In the genomic region with DNA sequence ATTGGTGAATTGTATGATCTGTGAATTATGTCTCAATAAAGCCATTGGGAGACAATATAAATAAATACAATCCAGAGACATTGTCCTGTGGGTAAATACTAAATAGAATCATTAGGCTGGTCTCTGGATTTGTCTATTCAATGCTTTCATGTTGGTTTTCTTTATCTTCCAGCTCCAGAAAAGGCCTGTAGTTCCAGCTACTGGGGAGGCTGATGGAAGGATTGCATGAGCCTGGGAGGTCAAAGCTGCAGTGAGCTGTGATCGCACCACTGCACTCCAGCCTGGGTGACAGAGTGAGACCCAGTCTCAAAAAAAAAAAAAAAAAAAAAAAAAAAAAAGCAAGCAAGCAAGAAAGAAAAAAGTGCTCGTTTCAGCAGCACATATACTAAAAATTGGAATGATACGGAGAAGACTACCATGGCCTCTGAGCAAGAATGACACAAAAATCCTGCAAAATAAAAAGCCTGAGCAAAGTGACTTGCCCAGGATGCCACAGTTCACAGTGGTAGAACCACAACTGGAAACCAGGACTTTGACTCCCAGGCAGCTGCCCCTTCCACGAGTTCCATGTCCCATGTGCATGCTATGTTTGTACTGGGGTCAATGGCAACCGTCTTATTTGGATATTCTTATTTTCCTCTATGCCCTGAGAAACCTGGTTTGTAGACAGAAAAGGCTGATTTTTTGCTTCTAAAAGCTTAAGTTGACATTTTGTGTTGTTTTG, we compare ENCODE assay signal across 13 cellular contexts. TPM values are rescaled to one million over a fixed set of nuclear protein-coding genes. Genes with fewer than 3 reads are reported as not detected.
DNase-seq lines count a peak whose midpoint lies in the region; ATAC-seq and TF ChIP-seq lines count a peak whose summit lies in the region.
"Had no signal": no experiment of that assay in that cellular context is flagged by ENCODE, and none has a peak within 500 bp of the region (broad histone marks: within the 10 kb centered on the region; RNA-seq: fewer than 3 reads in every experiment).

No MANE protein-coding gene starts in this region.

- H3K4me1 ChIP-seq in upper lobe of right lung = no peaks in the 10 kb centered on the region
- H3K4me1 ChIP-seq in effector memory CD4-positive, alpha-beta T cell (ENCODE audit: control insufficient read depth, insufficient read depth, low read length, poor library complexity, severe bottlenecking) = no peaks in the 10 kb centered on the region

- ATAC-seq in HG03097 (IDR thresholded peaks at IDR 0.05; ENCODE audit: low FRiP score, unreplicated experiment) (peak; percentile 19), upper lobe of right lung (no peak)

- intact Hi-C loops in upper lobe of right lung (cut with DNase I) = no loop called here

- H3K4me3 ChIP-seq in brain microvascular endothelial cell (ENCODE audit: low read depth, low read length) (no peak overlapping the region), upper lobe of right lung (no peak overlapping the region)
- no peak overlapping the region for H3K4me3 ChIP-seq in effector memory CD4-positive, alpha-beta T cell (ENCODE audit: insufficient read depth, low read depth, low read length, poor library complexity, severe bottlenecking)

- in situ Hi-C loops in brain microvascular endothelial cell (cut with HindIII; ENCODE audit: low pct_ligation_motif_present, low sequenced_read_pairs) = no loop called here

- no peaks in the 10 kb centered on the region for H3K9me3 ChIP-seq in upper lobe of right lung
- H3K9me3 ChIP-seq in effector memory CD4-positive, alpha-beta T cell (ENCODE audit: control insufficient read depth, low read length) = no peaks in the 10 kb centered on the region

- H3K27me3 ChIP-seq in brain microvascular endothelial cell (replicated peaks) (no peaks in the 10 kb centered on the region), upper lobe of right lung (no peaks in the 10 kb centered on the region)
- H3K27me3 ChIP-seq in effector memory CD4-positive, alpha-beta T cell (replicated peaks; ENCODE audit: control insufficient read depth, insufficient read depth, low read length, poor library complexity, severe bottlenecking) = no peaks in the 10 kb centered on the region

- H3K27ac ChIP-seq in brain microvascular endothelial cell (peak overlapping the region; percentile 75), upper lobe of right lung (peak overlapping the region; percentile 9)
- no peak overlapping the region for H3K27ac ChIP-seq in effector memory CD4-positive, alpha-beta T cell (ENCODE audit: insufficient read depth, low read length, poor library complexity, severe bottlenecking)
- H3K27ac ChIP-seq: 22Rv1 had no signal

- no peak for TF ChIP-seq CTCF in brain microvascular endothelial cell (IDR thresholded peaks at IDR 0.05; ENCODE audit: low read depth, low read length, missing control alignments)
- no peak for TF ChIP-seq CTCF in upper lobe of right lung (IDR thresholded peaks at IDR 0.05)

- DNase-seq in DMS 273 (lab: John Stamatoyannopoulos, UW; ENCODE audit: unreplicated experiment) (peak; percentile 43), DMS 273 treated with DMSO at 0.1 percent for 48 hours (lab: John Stamatoyannopoulos, UW) (no peak), brain microvascular endothelial cell (no peak), upper lobe of right lung (no peak), NOMO-1 treated with DMSO at 0.1 percent for 48 hours (lab: John Stamatoyannopoulos, UW; ENCODE audit: unreplicated experiment) (no peak)
- no peak for DNase-seq in effector CD8-positive, alpha-beta T cell (lab: John Stamatoyannopoulos, UW)
- DNase-seq in effector memory CD4-positive, alpha-beta T cell = no peak
- DNase-seq: activated CD4-positive, CD25-positive, alpha-beta regulatory T cell; activated naive CD8-positive, alpha-beta T cell treated with anti-CD3 and anti-CD28 coated beads, Interleukin-2, amount 50 U/mL, for 24 hours; left cardiac atrium; OCI-M1 had no signal

- no peaks in the 10 kb centered on the region for H3K36me3 ChIP-seq in brain microvascular endothelial cell (replicated peaks)
- H3K36me3 ChIP-seq in upper lobe of right lung = no peaks in the 10 kb centered on the region
- no peaks in the 10 kb centered on the region for H3K36me3 ChIP-seq in effector memory CD4-positive, alpha-beta T cell (ENCODE audit: control insufficient read depth, insufficient read depth, low read length)

RNA-seq across cellular contexts. Expression of a gene that starts 33.6 kb away (rescaled TPM):
- 17.6 TPM for total RNA-seq in upper lobe of right lung
